In the genomic region with DNA sequence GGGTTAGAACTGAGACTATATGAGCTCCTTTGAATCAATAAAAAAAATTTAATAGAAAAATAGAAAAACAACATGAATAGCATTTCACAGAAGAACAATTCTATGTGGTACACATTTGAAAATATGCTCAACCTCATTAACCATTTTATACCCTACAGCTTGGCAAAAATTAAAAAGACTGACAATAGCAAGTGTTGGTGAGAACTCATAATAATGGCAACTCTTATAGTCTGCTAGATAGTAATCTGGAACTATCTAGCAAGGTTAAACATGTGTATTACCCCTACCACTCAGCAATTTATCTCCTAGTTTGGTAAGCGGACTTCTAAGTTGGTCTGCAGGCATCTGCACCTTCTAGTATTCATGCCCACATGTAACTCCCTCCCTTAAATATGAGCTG, we compare ENCODE assay signal across 39 cellular contexts.
"Had no signal": no experiment of that assay in that cellular context is flagged by ENCODE, and none has a peak within 500 bp of the region (broad histone marks: within the 10 kb centered on the region; RNA-seq: fewer than 3 reads in every experiment).

No MANE protein-coding gene starts in this region.

- H3K27me3 ChIP-seq: adrenal gland, ascending aorta, body of pancreas, brain microvascular endothelial cell, breast epithelium had no signal

- H3K4me3 ChIP-seq: adrenal gland, ascending aorta, body of pancreas, breast epithelium, cardiac muscle cell had no signal

- FAIRE-seq: astrocyte, bronchial epithelial cell had no signal

- DNase-seq: activated effector memory CD4-positive, alpha-beta T cell treated with anti-CD3 and anti-CD28 coated beads, Interleukin-2, amount 50 U/mL, for 16 hours; activated effector memory CD4-positive, alpha-beta T cell treated with Interleukin-2 at 50 U/mL for 16 hours; activated gamma-delta T cell; activated gamma-delta T cell treated with Interleukin-2 at 50 U/mL for 16 hours; activated naive CD4-positive, alpha-beta T cell; activated naive CD4-positive, alpha-beta T cell treated with anti-CD3 and anti-CD28 coated beads for 36 hours; activated naive CD4-positive, alpha-beta T cell treated with anti-CD3 and anti-CD28 coated beads, Interleukin-2, amount 10 ng/mL, durations not matched to agents 7 days and 5 days; activated naive CD4-positive, alpha-beta T cell treated with anti-CD3 and anti-CD28 coated beads, Interleukin-2, amount 50 U/mL, for 16 hours; activated naive CD4-positive, alpha-beta T cell treated with Interleukin-2 at 50 U/mL for 16 hours; activated naive CD8-positive, alpha-beta T cell treated with anti-CD3 and anti-CD28 coated beads for 36 hours; activated naive CD8-positive, alpha-beta T cell treated with anti-CD3 and anti-CD28 coated beads, Interleukin-2, amount 10 ng/mL, durations not matched to agents 7 days and 5 days; activated naive CD8-positive, alpha-beta T cell treated with anti-CD3 and anti-CD28 coated beads, Interleukin-2, amount 50 U/mL, for 24 hours; activated T-cell treated with anti-CD3 and anti-CD28 coated beads, Interleukin-2, amount 50 U/mL, for 24 hours; activated T-cell treated with anti-CD3 and anti-CD28 coated beads, Interleukin-2, amount 50 U/mL, for 4 hours; activated T-cell treated with anti-CD3 and anti-CD28 coated beads, Interleukin-2, amount 50 U/mL, for 48 hours; activated T-cell treated with anti-CD3 and anti-CD28 coated beads, Interleukin-2, amount 50 U/mL, for 72 hours; adrenal gland; amniotic stem cell; amygdala; anterior cingulate cortex; aorta; body of pancreas; brain microvascular endothelial cell; caudate nucleus; central memory CD4-positive, alpha-beta T cell; cerebellar nuclear complex had no signal

- H3K4me1 Mint-ChIP-seq: activated naive CD4-positive, alpha-beta T cell treated with anti-CD3 and anti-CD28 coated beads, Interleukin-2, amount 10 ng/mL, durations not matched to agents 7 days and 5 days; activated naive CD4-positive, alpha-beta T cell treated with anti-CD3 and anti-CD28 coated beads, Interleukin-2, amount 50 U/mL, for 24 hours; activated naive CD8-positive, alpha-beta T cell treated with anti-CD3 and anti-CD28 coated beads for 36 hours; activated naive CD8-positive, alpha-beta T cell treated with anti-CD3 and anti-CD28 coated beads, Interleukin-2, amount 10 ng/mL, durations not matched to agents 7 days and 5 days; activated naive CD8-positive, alpha-beta T cell treated with anti-CD3 and anti-CD28 coated beads, Interleukin-2, amount 50 U/mL, for 24 hours; activated T-helper 17 cell treated with anti-CD3 and anti-CD28 coated beads, Interleukin-2, amount 50 U/mL, for 72 hours; central memory CD8-positive, alpha-beta T cell had no signal

- H3K4me1 ChIP-seq: ascending aorta, body of pancreas, breast epithelium had no signal

- H3K4me3 Mint-ChIP-seq: activated naive CD4-positive, alpha-beta T cell treated with anti-CD3 and anti-CD28 coated beads for 36 hours; activated naive CD4-positive, alpha-beta T cell treated with anti-CD3 and anti-CD28 coated beads, Interleukin-2, amount 10 ng/mL, durations not matched to agents 7 days and 5 days; activated naive CD4-positive, alpha-beta T cell treated with anti-CD3 and anti-CD28 coated beads, Interleukin-2, amount 50 U/mL, for 24 hours; activated naive CD8-positive, alpha-beta T cell; activated naive CD8-positive, alpha-beta T cell treated with anti-CD3 and anti-CD28 coated beads for 36 hours; activated naive CD8-positive, alpha-beta T cell treated with anti-CD3 and anti-CD28 coated beads, Interleukin-2, amount 10 ng/mL, durations not matched to agents 7 days and 5 days; activated naive CD8-positive, alpha-beta T cell treated with anti-CD3 and anti-CD28 coated beads, Interleukin-2, amount 50 U/mL, for 24 hours; activated T-cell treated with anti-CD3 and anti-CD28 coated beads, Interleukin-2, amount 50 U/mL, for 24 hours; activated T-cell treated with anti-CD3 and anti-CD28 coated beads, Interleukin-2, amount 50 U/mL, for 4 hours; activated T-cell treated with anti-CD3 and anti-CD28 coated beads, Interleukin-2, amount 50 U/mL, for 72 hours; activated T-helper 1 cell treated with anti-CD3 and anti-CD28 coated beads, Interleukin-12 subunit alpha, Interleukin-12 subunit beta, Interleukin-2, Interleukin-4 antibody, amounts not matched to agents 30 ng/mL and 10 ng/mL and 1 ng/mL, durations not matched to agents 14 hours and 24 hours and 36 hours; activated T-helper 17 cell treated with anti-CD3 and anti-CD28 coated beads, Interleukin-2, amount 50 U/mL, for 72 hours; brain; central memory CD8-positive, alpha-beta T cell had no signal

- H3K9me3 Mint-ChIP-seq: activated naive CD4-positive, alpha-beta T cell treated with anti-CD3 and anti-CD28 coated beads for 36 hours; activated naive CD4-positive, alpha-beta T cell treated with anti-CD3 and anti-CD28 coated beads, Interleukin-2, amount 50 U/mL, for 24 hours; activated naive CD8-positive, alpha-beta T cell treated with anti-CD3 and anti-CD28 coated beads for 36 hours; activated naive CD8-positive, alpha-beta T cell treated with anti-CD3 and anti-CD28 coated beads, Interleukin-2, amount 10 ng/mL, durations not matched to agents 7 days and 5 days; activated naive CD8-positive, alpha-beta T cell treated with anti-CD3 and anti-CD28 coated beads, Interleukin-2, amount 50 U/mL, for 24 hours; activated T-cell treated with anti-CD3 and anti-CD28 coated beads, Interleukin-2, amount 50 U/mL, for 72 hours; activated T-helper 17 cell treated with anti-CD3 and anti-CD28 coated beads, Interleukin-2, amount 50 U/mL, for 72 hours; activated T-helper 2 cell treated with anti-CD3 and anti-CD28 coated beads, Interferon-gamma antibody, Interleukin-2, Interleukin-4, amounts not matched to agents 10 μg/mL and 5 μg/mL and 100 μg/mL, durations not matched to agents 14 hours and 24 hours and 36 hours had no signal

- H3K9me3 ChIP-seq: adrenal gland, ascending aorta, body of pancreas had no signal

- ATAC-seq: activated naive CD4-positive, alpha-beta T cell treated with anti-CD3 and anti-CD28 coated beads, Interleukin-2, amount 50 U/mL, for 72 hours; activated naive CD8-positive, alpha-beta T cell treated with anti-CD3 and anti-CD28 coated beads, Interleukin-2, amount 50 U/mL, for 24 hours; activated T-cell treated with anti-CD3 and anti-CD28 coated beads, Interleukin-2, amount 50 U/mL, for 4 hours; activated T-cell treated with anti-CD3 and anti-CD28 coated beads, Interleukin-2, amount 50 U/mL, for 72 hours; activated T-helper 17 cell treated with anti-CD3 and anti-CD28 coated beads, Interleukin-2, amount 50 U/mL, for 72 hours; body of pancreas had no signal

- H3K36me3 Mint-ChIP-seq: activated naive CD4-positive, alpha-beta T cell treated with anti-CD3 and anti-CD28 coated beads, Interleukin-2, amount 10 ng/mL, durations not matched to agents 7 days and 5 days; activated naive CD4-positive, alpha-beta T cell treated with anti-CD3 and anti-CD28 coated beads, Interleukin-2, amount 50 U/mL, for 24 hours; activated naive CD4-positive, alpha-beta T cell treated with anti-CD3 and anti-CD28 coated beads, Interleukin-2, amount 50 U/mL, for 72 hours; activated naive CD8-positive, alpha-beta T cell treated with anti-CD3 and anti-CD28 coated beads for 36 hours; activated naive CD8-positive, alpha-beta T cell treated with anti-CD3 and anti-CD28 coated beads, Interleukin-2, amount 10 ng/mL, durations not matched to agents 7 days and 5 days; brain had no signal

- H3K27ac Mint-ChIP-seq: activated naive CD4-positive, alpha-beta T cell treated with anti-CD3 and anti-CD28 coated beads for 36 hours; activated naive CD4-positive, alpha-beta T cell treated with anti-CD3 and anti-CD28 coated beads, Interleukin-2, amount 10 ng/mL, durations not matched to agents 7 days and 5 days; activated naive CD4-positive, alpha-beta T cell treated with anti-CD3 and anti-CD28 coated beads, Interleukin-2, amount 50 U/mL, for 24 hours; activated naive CD4-positive, alpha-beta T cell treated with anti-CD3 and anti-CD28 coated beads, Interleukin-2, amount 50 U/mL, for 72 hours; activated naive CD8-positive, alpha-beta T cell; activated naive CD8-positive, alpha-beta T cell treated with anti-CD3 and anti-CD28 coated beads for 36 hours; activated naive CD8-positive, alpha-beta T cell treated with anti-CD3 and anti-CD28 coated beads, Interleukin-2, amount 10 ng/mL, durations not matched to agents 7 days and 5 days; activated naive CD8-positive, alpha-beta T cell treated with anti-CD3 and anti-CD28 coated beads, Interleukin-2, amount 50 U/mL, for 24 hours; activated T-cell treated with anti-CD3 and anti-CD28 coated beads, Interleukin-2, amount 50 U/mL, for 24 hours; activated T-cell treated with anti-CD3 and anti-CD28 coated beads, Interleukin-2, amount 50 U/mL, for 72 hours; activated T-helper 1 cell treated with anti-CD3 and anti-CD28 coated beads, Interleukin-12 subunit alpha, Interleukin-12 subunit beta, Interleukin-2, Interleukin-4 antibody, amounts not matched to agents 30 ng/mL and 10 ng/mL and 1 ng/mL, durations not matched to agents 14 hours and 24 hours and 36 hours; activated T-helper 17 cell treated with anti-CD3 and anti-CD28 coated beads, Interleukin-2, amount 50 U/mL, for 72 hours; activated T-helper 2 cell treated with anti-CD3 and anti-CD28 coated beads, Interferon-gamma antibody, Interleukin-2, Interleukin-4, amounts not matched to agents 10 μg/mL and 5 μg/mL and 100 μg/mL, durations not matched to agents 14 hours and 24 hours and 36 hours; brain had no signal

- H3K36me3 ChIP-seq: adrenal gland, ascending aorta, brain microvascular endothelial cell, breast epithelium, cardiac muscle cell had no signal

- H3K27ac ChIP-seq: adrenal gland, ascending aorta, body of pancreas, brain microvascular endothelial cell, breast epithelium, cardiac muscle cell had no signal
